Comparison of ENCODE assay signal across 8 cellular contexts in genomic region chr7:77699056-77699455, GRCh38. TPM values are rescaled to one million over a fixed set of nuclear protein-coding genes. Genes with fewer than 3 reads are reported as not detected.
DNase-seq lines count a peak whose midpoint lies in the region; ATAC-seq, FAIRE-seq and TF ChIP-seq lines count a peak whose summit lies in the region.

No MANE protein-coding gene starts in this region.

- TF ChIP-seq CTCF in CD4-positive, alpha-beta T cell (IDR thresholded peaks at IDR 0.05) = no peak
- no peak for TF ChIP-seq CTCF in mammary epithelial cell (conservative IDR thresholded peaks at IDR 0.05 in 1 of 2, IDR thresholded peaks at IDR 0.05 in 1 of 2; ENCODE audit: extremely low read depth in 1 of 2, insufficient read depth in 1 of 2, low read depth in 1 of 2, low read length in 2 of 2)
- no peak for TF ChIP-seq CTCF in retinal pigment epithelial cell (conservative IDR thresholded peaks at IDR 0.05; ENCODE audit: low read depth, low read length)
- TF ChIP-seq CTCF in body of pancreas (IDR thresholded peaks at IDR 0.05) = no peak

- H3K27me3 Mint-ChIP-seq in CD4-positive, alpha-beta T cell = no peaks in the 10 kb centered on the region

- no peak overlapping the region for H3K27ac ChIP-seq in CD4-positive, alpha-beta T cell (ENCODE audit: low read depth, low read length)
- H3K27ac ChIP-seq in mammary epithelial cell (ENCODE audit: insufficient read depth, low read depth, low read length) (no peak overlapping the region), body of pancreas (peak overlapping the region in 2 of 4 donors; percentile 34 to 98)

- H3K4me1 Mint-ChIP-seq in CD4-positive, alpha-beta T cell (ENCODE audit: low read depth) = peaks cover 77% of the 10 kb centered on the region

- intact Hi-C loops in CD4-positive, alpha-beta T cell (cut with DNase I, micrococcal nuclease) = loop anchor here in 1 of 2 experiments (2.0 to 10.0 kb wide), 2 partner anchors 40 to 56 kb away; no protein-coding TSS in a partner anchor
- intact Hi-C loops in mammary epithelial cell (cut with micrococcal nuclease) = no loop called here
- intact Hi-C loops in body of pancreas (cut with DNase I) = no loop called here

- H3K27me3 ChIP-seq in CD4-positive, alpha-beta T cell (ENCODE audit: control insufficient read depth, insufficient read depth, low read length) = no peaks in the 10 kb centered on the region
- H3K27me3 ChIP-seq in mammary epithelial cell (ENCODE audit: insufficient read depth, low read length) = no peaks in the 10 kb centered on the region
- H3K27me3 ChIP-seq in body of pancreas = no peaks in the 10 kb centered on the region

- H3K9me3 Mint-ChIP-seq in CD4-positive, alpha-beta T cell = no peaks in the 10 kb centered on the region

- no peaks in the 10 kb centered on the region for H3K4me1 ChIP-seq in mammary epithelial cell (ENCODE audit: insufficient read depth, low read length)
- peaks cover 57% of the 10 kb centered on the region for H3K4me1 ChIP-seq in body of pancreas

- no peaks in the 10 kb centered on the region for H3K9me3 ChIP-seq in CD4-positive, alpha-beta T cell (ENCODE audit: control insufficient read depth, low read length)
- H3K9me3 ChIP-seq in mammary epithelial cell (replicated peaks; ENCODE audit: insufficient read depth, low read length) (no peaks in the 10 kb centered on the region), body of pancreas (no peaks in the 10 kb centered on the region)

- in situ Hi-C loops in mammary epithelial cell (cut with MboI; ENCODE audit: low sequenced_read_pairs in 2 of 2) = no loop called here

- FAIRE-seq in GM19239 (lab: Jason Lieb, UNC) = peak; percentile 90

- H2AFZ ChIP-seq in mammary epithelial cell (ENCODE audit: low read depth, low read length) = no peak overlapping the region

- H4K20me1 ChIP-seq in mammary epithelial cell (ENCODE audit: insufficient read depth, low read length) = no peaks in the 10 kb centered on the region

- H3K4me3 ChIP-seq in mammary epithelial cell (replicated peaks in 1 of 3; ENCODE audit: insufficient read depth in 1 of 3, low read depth in 2 of 3, low read length in 3 of 3) = peak overlapping the region in 2 of 3 experiments; percentile 9 to 51
- peak overlapping the region; percentile 81 for H3K4me3 ChIP-seq in retinal pigment epithelial cell (ENCODE audit: low read length)
- H3K4me3 ChIP-seq in body of pancreas = no peak overlapping the region

- peak overlapping the region; percentile 28 for H3K27ac Mint-ChIP-seq in CD4-positive, alpha-beta T cell

- no peak for ATAC-seq in CD4-positive, alpha-beta T cell (ENCODE audit: poor library complexity)
- ATAC-seq in HG03558 (IDR thresholded peaks at IDR 0.05; ENCODE audit: extremely low read depth, unreplicated experiment) (peak; percentile 33), body of pancreas (no peak)

- H3K79me2 ChIP-seq in mammary epithelial cell (ENCODE audit: insufficient read depth, low read length) = peaks cover 97% of the 10 kb centered on the region

- WGBS in mammary epithelial cell (ENCODE audit: low coverage, missing lambda C conversion rate) = 49% methylated on average over 2 of the region's 2 CpGs
- 17 to 19% methylated on average over 2 of the region's 2 CpGs for WGBS in body of pancreas, 2 donors

- CTCF ChIA-PET in CD4-positive, alpha-beta T cell (lab: Charles Lee) = no interaction called here
- CTCF ChIA-PET in mammary epithelial cell (lab: Charles Lee; ENCODE audit: low non-redundant PET) = no interaction called here

- peaks cover 51% of the 10 kb centered on the region for H3K36me3 Mint-ChIP-seq in CD4-positive, alpha-beta T cell (ENCODE audit: low read depth)

- peak overlapping the region; percentile 54 for H3K9ac ChIP-seq in mammary epithelial cell (ENCODE audit: insufficient read depth, low read length)

- TF ChIP-seq POLR2A in body of pancreas (IDR thresholded peaks at IDR 0.05) = no peak

- H3K4me2 ChIP-seq in mammary epithelial cell (ENCODE audit: insufficient read depth, low read depth, low read length) = peak overlapping the region; percentile 95

- TSS peak; percentile 5 for BruUV-seq in mammary epithelial cell (replicated peaks; lab: Mats Ljungman, UMichigan)

- H3K4me3 Mint-ChIP-seq in CD4-positive, alpha-beta T cell = peak overlapping the region; percentile 100

- dilution Hi-C loops in mammary epithelial cell (cut with HindIII; ENCODE audit: low sequenced_read_pairs) = no loop called here

- DNase-seq in CD4-positive, alpha-beta T cell = no peak
- peak; percentile 49 for DNase-seq in GM19239 (ENCODE audit: insufficient read length, low spot score)
- peak; percentile 8 for DNase-seq in mammary epithelial cell
- DNase-seq in retinal pigment epithelial cell (ENCODE audit: low read depth) = no peak
- no peak for DNase-seq in body of pancreas
- DNase-seq in SW 1271 (lab: John Stamatoyannopoulos, UW) = no peak
- no peak for DNase-seq in NCI-H1436 treated with DMSO at 0.1 percent for 48 hours (lab: John Stamatoyannopoulos, UW)

- H3K36me3 ChIP-seq in mammary epithelial cell (ENCODE audit: insufficient read depth, low read length) (no peaks in the 10 kb centered on the region), body of pancreas (replicated peaks in 1 of 2; ENCODE audit: insufficient read depth in 1 of 2, low read depth in 2 of 2) (no peaks in the 10 kb centered on the region)

- POLR2A ChIA-PET in CD4-positive, alpha-beta T cell (lab: Charles Lee) = no interaction called here

RNA-seq across cellular contexts. Expression of gene RSBN1L, which starts 2.8 kb away (rescaled TPM):
- total RNA-seq in CD4-positive, alpha-beta T cell = 1 to 10 TPM; 9.0 to 9.6 TPM
- total RNA-seq in mammary epithelial cell = 10 to 100 TPM in 1 of 2 donors, 1 to 10 TPM in 1; 8.8 to 12.8 TPM
- 5.0 TPM for polyA plus RNA-seq in mammary epithelial cell
- 36.5 TPM for polyA minus RNA-seq in mammary epithelial cell
- 10 to 100 TPM; 15.8 to 16.2 TPM for total RNA-seq in body of pancreas

Comparison
In these comparisons a context has a peak if more than half of its experiments do, and no peak if none do; other contexts are left out.
1. DNase-seq: peak in GM19239 (single experiment) and mammary epithelial cell (single experiment); none in CD4-positive, alpha-beta T cell (0 of 10), retinal pigment epithelial cell (single experiment), body of pancreas (0 of 4), SW 1271 (0 of 2) and NCI-H1436 treated with DMSO at 0.1 percent for 48 hours (single experiment).
2. H3K4me3 ChIP-seq: peak in mammary epithelial cell (2 of 3) and retinal pigment epithelial cell (single experiment); none in body of pancreas (0 of 2).